In genomic region chr11:3911908-3912505, GRCh38 we compare ENCODE assay signal across 15 cellular contexts. TPM values are rescaled to one million over a fixed set of nuclear protein-coding genes. Genes with fewer than 3 reads are reported as not detected.
A peak's percentile ranks its signal among the peaks of the same experiment; 100 is the strongest.
DNase-seq lines count a peak whose midpoint lies in the region; ATAC-seq and TF ChIP-seq lines count a peak whose summit lies in the region.
"Had no signal": no experiment of that assay in that cellular context is flagged by ENCODE, and none has a peak within 500 bp of the region (broad histone marks: within the 10 kb centered on the region; RNA-seq: fewer than 3 reads in every experiment).

No MANE protein-coding gene starts in this region.

- H3K9me3 ChIP-seq in KOPT-K1 (ENCODE audit: insufficient read depth, low read length, poor library complexity, severe bottlenecking), result no peaks in the 10 kb centered on the region
- no peaks in the 10 kb centered on the region for H3K9me3 ChIP-seq in left lung

- no peak for ATAC-seq in stimulated activated effector memory CD8-positive, alpha-beta T cell treated with anti-CD3 and anti-CD28 coated beads, Interleukin-12 subunit alpha, Interleukin-12 subunit beta, amount 100 ng/mL, for 72 hours
- ATAC-seq in left lung, result no peak

- H3K4me1 ChIP-seq in left lung, result peaks cover 0 to 39% of the 10 kb centered on the region in 2 donors

- peak overlapping the region; percentile 61 for H3K27ac Mint-ChIP-seq in activated naive CD8-positive, alpha-beta T cell
- no peak overlapping the region for H3K27ac Mint-ChIP-seq in activated naive CD8-positive, alpha-beta T cell treated with anti-CD3 and anti-CD28 coated beads for 36 hours
- H3K27ac Mint-ChIP-seq in immature natural killer cell, result peak overlapping the region; percentile 33 to 83 (median 78)
- H3K27ac Mint-ChIP-seq in stimulated activated effector memory CD8-positive, alpha-beta T cell treated with anti-CD3 and anti-CD28 coated beads, Interleukin-12 subunit alpha, Interleukin-12 subunit beta, amount 100 ng/mL, for 72 hours, result peak overlapping the region; percentile 63

- H3K36me3 ChIP-seq in KOPT-K1 (ENCODE audit: insufficient read depth, low read length), result no peaks in the 10 kb centered on the region; the same call in 1 of the 2 replicates
- H3K36me3 ChIP-seq in left lung, result no peaks in the 10 kb centered on the region

- DNase-seq in activated naive CD8-positive, alpha-beta T cell treated with anti-CD3 and anti-CD28 coated beads for 36 hours, result no peak
- DNase-seq in immature natural killer cell (no peak), NAMALWA (ENCODE audit: low spot score) (no peak), left lung (no peak), NCI-H524 treated with DMSO at 0.1 percent for 48 hours (lab: John Stamatoyannopoulos, UW) (no peak)
- DNase-seq in stimulated activated effector memory CD8-positive, alpha-beta T cell treated with anti-CD3 and anti-CD28 coated beads, Interleukin-12 subunit alpha, Interleukin-12 subunit beta, amount 100 ng/mL, for 72 hours (ENCODE audit: low spot score in 2 of 2), result no peak
- DNase-seq: H7, NCI-H1417, NCI-H187 treated with DMSO at 0.1 percent for 48 hours, NCI-H69, SHP77 had no signal

- H3K4me1 Mint-ChIP-seq in activated naive CD8-positive, alpha-beta T cell (ENCODE audit: low read depth), result peaks cover 60% of the 10 kb centered on the region
- H3K4me1 Mint-ChIP-seq in activated naive CD8-positive, alpha-beta T cell treated with anti-CD3 and anti-CD28 coated beads for 36 hours, result peaks cover 36% of the 10 kb centered on the region
- H3K4me1 Mint-ChIP-seq in immature natural killer cell, result peaks cover 68 to 85% of the 10 kb centered on the region in 2 donors
- peaks cover 55% of the 10 kb centered on the region for H3K4me1 Mint-ChIP-seq in stimulated activated effector memory CD8-positive, alpha-beta T cell treated with anti-CD3 and anti-CD28 coated beads, Interleukin-12 subunit alpha, Interleukin-12 subunit beta, amount 100 ng/mL, for 72 hours

- no peak for TF ChIP-seq CTCF in left lung (IDR thresholded peaks at IDR 0.05)

- no peaks in the 10 kb centered on the region for H3K27me3 Mint-ChIP-seq in activated naive CD8-positive, alpha-beta T cell
- no peaks in the 10 kb centered on the region for H3K27me3 Mint-ChIP-seq in activated naive CD8-positive, alpha-beta T cell treated with anti-CD3 and anti-CD28 coated beads for 36 hours
- peaks cover 0 to 2% (median 0%) of the 10 kb centered on the region in 3 donors for H3K27me3 Mint-ChIP-seq in immature natural killer cell (ENCODE audit: low read depth in 3 of 3)
- H3K27me3 Mint-ChIP-seq: IgD-negative memory B cell had no signal

- H3K4me3 ChIP-seq in left lung, result no peak overlapping the region

- no peaks in the 10 kb centered on the region for H3K27me3 ChIP-seq in left lung

- H3K27ac ChIP-seq in KOPT-K1 (ENCODE audit: low read depth, low read length, poor library complexity, severe bottlenecking) (peak overlapping the region; percentile 21), left lung (no peak overlapping the region)

- H3K4me3 Mint-ChIP-seq in activated naive CD8-positive, alpha-beta T cell, result no peak overlapping the region
- H3K4me3 Mint-ChIP-seq in activated naive CD8-positive, alpha-beta T cell treated with anti-CD3 and anti-CD28 coated beads for 36 hours, result no peak overlapping the region
- H3K4me3 Mint-ChIP-seq in immature natural killer cell, result no peak overlapping the region
- no peak overlapping the region for H3K4me3 Mint-ChIP-seq in stimulated activated effector memory CD8-positive, alpha-beta T cell treated with anti-CD3 and anti-CD28 coated beads, Interleukin-12 subunit alpha, Interleukin-12 subunit beta, amount 100 ng/mL, for 72 hours
- H3K4me3 Mint-ChIP-seq: CD14-positive monocyte had no signal

- no peaks in the 10 kb centered on the region for H3K9me3 Mint-ChIP-seq in activated naive CD8-positive, alpha-beta T cell (ENCODE audit: low read depth)
- H3K9me3 Mint-ChIP-seq in activated naive CD8-positive, alpha-beta T cell treated with anti-CD3 and anti-CD28 coated beads for 36 hours, result no peaks in the 10 kb centered on the region
- H3K9me3 Mint-ChIP-seq in immature natural killer cell, result no peaks in the 10 kb centered on the region
- H3K9me3 Mint-ChIP-seq in stimulated activated effector memory CD8-positive, alpha-beta T cell treated with anti-CD3 and anti-CD28 coated beads, Interleukin-12 subunit alpha, Interleukin-12 subunit beta, amount 100 ng/mL, for 72 hours, result no peaks in the 10 kb centered on the region
- H3K9me3 Mint-ChIP-seq: CD14-positive monocyte, IgD-negative memory B cell had no signal

- H3K36me3 Mint-ChIP-seq in activated naive CD8-positive, alpha-beta T cell, result peaks cover 6% of the 10 kb centered on the region
- peaks cover 6% of the 10 kb centered on the region for H3K36me3 Mint-ChIP-seq in activated naive CD8-positive, alpha-beta T cell treated with anti-CD3 and anti-CD28 coated beads for 36 hours
- H3K36me3 Mint-ChIP-seq in immature natural killer cell, result no peaks in the 10 kb centered on the region
- H3K36me3 Mint-ChIP-seq in stimulated activated effector memory CD8-positive, alpha-beta T cell treated with anti-CD3 and anti-CD28 coated beads, Interleukin-12 subunit alpha, Interleukin-12 subunit beta, amount 100 ng/mL, for 72 hours, result no peaks in the 10 kb centered on the region

- intact Hi-C loops in left lung (cut with DNase I), result no loop called here

RNA-seq across cellular contexts. Expression of gene STIM1, which starts 56.5 kb away (rescaled TPM):
- 10 to 100 TPM; 49.4 to 55.4 TPM for total RNA-seq in activated naive CD8-positive, alpha-beta T cell treated with anti-CD3 and anti-CD28 coated beads for 36 hours
- polyA plus RNA-seq in immature natural killer cell, result 10 to 100 TPM; 28.7 to 53.1 (median 45.5) TPM
- 10 to 100 TPM; 50.9 to 52.9 TPM for total RNA-seq in left lung
